In the genomic region with DNA sequence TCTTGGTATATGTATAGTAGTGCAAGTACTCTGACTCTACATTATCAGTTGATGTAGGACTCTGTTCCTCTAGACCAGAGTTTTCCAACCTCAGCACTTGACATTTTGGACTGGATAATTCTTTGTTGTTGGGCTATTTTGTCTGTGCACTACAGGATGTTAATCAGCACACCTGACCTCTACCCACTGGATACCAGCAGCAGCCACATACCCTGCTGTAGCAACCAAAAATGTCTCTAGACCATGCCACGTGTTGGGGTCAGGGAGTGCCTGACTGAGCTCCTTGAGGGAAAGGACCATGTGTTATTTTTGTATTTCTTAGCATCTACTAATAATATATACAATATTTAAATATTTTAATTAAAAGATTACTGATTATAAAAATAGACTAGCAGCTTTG, we compare ENCODE assay signal across 19 cellular contexts.
"Had no signal": no experiment of that assay in that cellular context is flagged by ENCODE, and none has a peak within 500 bp of the region (broad histone marks: within the 10 kb centered on the region; RNA-seq: fewer than 3 reads in every experiment).

No MANE protein-coding gene starts in this region.

- DNase-seq: cortex of kidney; effector CD4-positive, alpha-beta T cell; head of caudate nucleus; naive B cell; pancreas; stimulated activated CD4-positive, alpha-beta T cell treated with anti-CD3 and anti-CD28 coated beads, Interleukin-2, amount 100 ng/mL, for 24 hours; stimulated activated CD4-positive, alpha-beta T cell treated with anti-CD3 and anti-CD28 coated beads, Interleukin-4, amount 100 ng/mL, for 24 hours; stimulated activated naive CD4-positive, alpha-beta T cell treated with Interleukin-2 at 50 U/mL for 16 hours; upper lobe of left lung had no signal

- H3K9me3 Mint-ChIP-seq: memory B cell; naive B cell; natural killer cell treated with Interleukin-12 subunit alpha and Interleukin-12 subunit beta and Interleukin-15 and Interleukin-18, amount 100 ng/mL, for 72 hours; neural crest cell; stimulated activated effector memory CD8-positive, alpha-beta T cell treated with anti-CD3 and anti-CD28 coated beads, Interleukin-12 subunit alpha, Interleukin-12 subunit beta, amount 100 ng/mL, for 72 hours had no signal

- H3K27me3 Mint-ChIP-seq: memory B cell; naive B cell; natural killer cell treated with Interleukin-12 subunit alpha and Interleukin-12 subunit beta and Interleukin-15 and Interleukin-18, amount 100 ng/mL, for 72 hours had no signal

- ATAC-seq: left lobe of liver; natural killer cell treated with Interleukin-12 subunit alpha and Interleukin-12 subunit beta and Interleukin-15 and Interleukin-18, amount 100 ng/mL, for 72 hours; sciatic nerve; stimulated activated effector memory CD8-positive, alpha-beta T cell treated with anti-CD3 and anti-CD28 coated beads, Interleukin-12 subunit alpha, Interleukin-12 subunit beta, amount 100 ng/mL, for 72 hours had no signal

- H3K4me1 Mint-ChIP-seq: neural crest cell had no signal

- H3K27ac Mint-ChIP-seq: memory B cell; natural killer cell treated with Interleukin-12 subunit alpha and Interleukin-12 subunit beta and Interleukin-15 and Interleukin-18, amount 100 ng/mL, for 72 hours; stimulated activated effector memory CD8-positive, alpha-beta T cell treated with anti-CD3 and anti-CD28 coated beads, Interleukin-12 subunit alpha, Interleukin-12 subunit beta, amount 100 ng/mL, for 72 hours had no signal

- H3K27me3 ChIP-seq: neutrophil, pancreas, tibial nerve, upper lobe of left lung had no signal

- H3K4me3 ChIP-seq: lung, pancreas, thoracic aorta, tibial nerve, upper lobe of left lung had no signal

- H3K27ac ChIP-seq: neutrophil, pancreas, thoracic aorta, tibial nerve, upper lobe of left lung had no signal

- H3K9me3 ChIP-seq: neutrophil, pancreas, thoracic aorta, tibial nerve, upper lobe of left lung had no signal

- H3K4me3 Mint-ChIP-seq: memory B cell; naive B cell; natural killer cell treated with Interleukin-12 subunit alpha and Interleukin-12 subunit beta and Interleukin-15 and Interleukin-18, amount 100 ng/mL, for 72 hours; neural crest cell; stimulated activated effector memory CD8-positive, alpha-beta T cell treated with anti-CD3 and anti-CD28 coated beads, Interleukin-12 subunit alpha, Interleukin-12 subunit beta, amount 100 ng/mL, for 72 hours had no signal
